2 cellular contexts compared by ENCODE assay signal in the genomic region with DNA sequence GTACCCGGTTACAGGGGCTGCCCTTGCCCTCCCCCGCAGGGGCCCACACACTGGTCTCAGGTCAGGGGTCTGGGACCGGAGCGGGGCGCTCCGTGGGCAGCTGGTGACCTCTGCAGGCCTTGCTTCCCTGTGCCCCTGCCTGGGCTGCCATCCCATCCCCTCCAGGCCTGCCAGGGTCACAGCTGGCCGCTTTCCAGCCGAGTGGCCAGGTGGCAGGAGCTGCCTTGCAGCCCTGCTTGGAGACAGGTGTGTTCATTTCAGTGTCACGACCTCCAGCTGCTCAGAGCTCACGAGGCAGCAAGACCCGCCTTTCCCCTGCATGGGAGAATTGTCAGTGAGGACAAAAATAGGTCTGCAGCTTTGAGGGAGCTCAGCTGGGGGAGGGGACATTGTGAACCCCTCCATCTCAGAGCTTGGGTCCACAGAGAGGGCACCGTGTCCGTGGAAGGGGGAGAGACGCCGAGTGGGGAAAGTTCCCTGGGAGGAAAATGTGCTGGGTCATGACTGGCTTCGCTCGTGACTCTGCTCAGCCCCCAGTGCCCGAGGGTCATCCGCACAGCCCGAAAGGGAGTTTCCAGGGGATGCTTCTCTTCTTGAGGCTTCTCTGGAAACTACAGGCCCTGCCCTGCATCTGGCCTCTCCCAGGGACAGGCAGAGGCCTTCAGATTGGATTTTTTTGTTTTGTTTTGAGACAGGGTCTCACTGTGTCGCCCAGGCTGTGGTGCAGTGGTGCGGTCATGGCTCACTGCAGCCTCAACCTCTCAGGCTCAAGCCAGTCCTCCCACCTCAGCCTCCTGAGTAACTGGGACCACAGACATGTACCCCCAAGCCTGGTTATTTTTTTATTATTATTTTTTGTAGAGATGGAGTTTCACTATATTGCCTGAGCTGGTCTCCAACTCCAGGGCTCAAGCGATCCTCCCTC.
TF ChIP-seq lines count a peak whose summit lies in the region.

No MANE protein-coding gene starts in this region.

TF ChIP-seq in SK-N-SH, 30 proteins besides CTCF, POLR2A, EP300 and RAD21 (continued from another document):
- TF ChIP-seq, protein P1, sequence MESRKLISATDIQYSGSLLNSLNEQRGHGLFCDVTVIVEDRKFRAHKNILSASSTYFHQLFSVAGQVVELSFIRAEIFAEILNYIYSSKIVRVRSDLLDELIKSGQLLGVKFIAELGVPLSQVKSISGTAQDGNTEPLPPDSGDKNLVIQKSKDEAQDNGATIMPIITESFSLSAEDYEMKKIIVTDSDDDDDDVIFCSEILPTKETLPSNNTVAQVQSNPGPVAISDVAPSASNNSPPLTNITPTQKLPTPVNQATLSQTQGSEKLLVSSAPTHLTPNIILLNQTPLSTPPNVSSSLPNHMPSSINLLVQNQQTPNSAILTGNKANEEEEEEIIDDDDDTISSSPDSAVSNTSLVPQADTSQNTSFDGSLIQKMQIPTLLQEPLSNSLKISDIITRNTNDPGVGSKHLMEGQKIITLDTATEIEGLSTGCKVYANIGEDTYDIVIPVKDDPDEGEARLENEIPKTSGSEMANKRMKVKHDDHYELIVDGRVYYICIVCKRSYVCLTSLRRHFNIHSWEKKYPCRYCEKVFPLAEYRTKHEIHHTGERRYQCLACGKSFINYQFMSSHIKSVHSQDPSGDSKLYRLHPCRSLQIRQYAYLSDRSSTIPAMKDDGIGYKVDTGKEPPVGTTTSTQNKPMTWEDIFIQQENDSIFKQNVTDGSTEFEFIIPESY (IDR thresholded peaks at IDR 0.05; ENCODE audit: borderline replicate concordance, low read depth) = no peak
- no peak for TF ChIP-seq RCOR1 (IDR thresholded peaks at IDR 0.05; ENCODE audit: low read length)
- no peak for TF ChIP-seq MXI1 (IDR thresholded peaks at IDR 0.05; ENCODE audit: low read depth, low read length)

TF ChIP-seq in SK-N-SH treated with all-trans-retinoic acid at 6 μM for 48 hours, 23 proteins besides CTCF, POLR2A, EP300 and RAD21 (continued from another document):
- TF ChIP-seq, protein P2, sequence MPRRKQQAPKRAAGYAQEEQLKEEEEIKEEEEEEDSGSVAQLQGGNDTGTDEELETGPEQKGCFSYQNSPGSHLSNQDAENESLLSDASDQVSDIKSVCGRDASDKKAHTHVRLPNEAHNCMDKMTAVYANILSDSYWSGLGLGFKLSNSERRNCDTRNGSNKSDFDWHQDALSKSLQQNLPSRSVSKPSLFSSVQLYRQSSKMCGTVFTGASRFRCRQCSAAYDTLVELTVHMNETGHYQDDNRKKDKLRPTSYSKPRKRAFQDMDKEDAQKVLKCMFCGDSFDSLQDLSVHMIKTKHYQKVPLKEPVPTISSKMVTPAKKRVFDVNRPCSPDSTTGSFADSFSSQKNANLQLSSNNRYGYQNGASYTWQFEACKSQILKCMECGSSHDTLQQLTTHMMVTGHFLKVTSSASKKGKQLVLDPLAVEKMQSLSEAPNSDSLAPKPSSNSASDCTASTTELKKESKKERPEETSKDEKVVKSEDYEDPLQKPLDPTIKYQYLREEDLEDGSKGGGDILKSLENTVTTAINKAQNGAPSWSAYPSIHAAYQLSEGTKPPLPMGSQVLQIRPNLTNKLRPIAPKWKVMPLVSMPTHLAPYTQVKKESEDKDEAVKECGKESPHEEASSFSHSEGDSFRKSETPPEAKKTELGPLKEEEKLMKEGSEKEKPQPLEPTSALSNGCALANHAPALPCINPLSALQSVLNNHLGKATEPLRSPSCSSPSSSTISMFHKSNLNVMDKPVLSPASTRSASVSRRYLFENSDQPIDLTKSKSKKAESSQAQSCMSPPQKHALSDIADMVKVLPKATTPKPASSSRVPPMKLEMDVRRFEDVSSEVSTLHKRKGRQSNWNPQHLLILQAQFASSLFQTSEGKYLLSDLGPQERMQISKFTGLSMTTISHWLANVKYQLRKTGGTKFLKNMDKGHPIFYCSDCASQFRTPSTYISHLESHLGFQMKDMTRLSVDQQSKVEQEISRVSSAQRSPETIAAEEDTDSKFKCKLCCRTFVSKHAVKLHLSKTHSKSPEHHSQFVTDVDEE (CRISPR knock-in tag; IDR thresholded peaks at IDR 0.05) = no peak
- TF ChIP-seq CSDC2 (CRISPR knock-in tag; IDR thresholded peaks at IDR 0.05) (no peak), GLIS3 (CRISPR knock-in tag; IDR thresholded peaks at IDR 0.05) (no peak), ESRRG (CRISPR knock-in tag; IDR thresholded peaks at IDR 0.05) (no peak), ZNF70 (CRISPR knock-in tag; IDR thresholded peaks at IDR 0.05) (no peak), PPARA (CRISPR knock-in tag; IDR thresholded peaks at IDR 0.05; ENCODE audit: borderline replicate concordance) (no peak), RARB (CRISPR knock-in tag; IDR thresholded peaks at IDR 0.05) (no peak), ARNTL (CRISPR knock-in tag; IDR thresholded peaks at IDR 0.05; ENCODE audit: borderline replicate concordance, low read depth) (no peak), ZFP30 (CRISPR knock-in tag; IDR thresholded peaks at IDR 0.05) (no peak), ISL1 (CRISPR knock-in tag; IDR thresholded peaks at IDR 0.05) (no peak), ZC3H10 (CRISPR knock-in tag; IDR thresholded peaks at IDR 0.05) (no peak)
- TF ChIP-seq, protein P3, sequence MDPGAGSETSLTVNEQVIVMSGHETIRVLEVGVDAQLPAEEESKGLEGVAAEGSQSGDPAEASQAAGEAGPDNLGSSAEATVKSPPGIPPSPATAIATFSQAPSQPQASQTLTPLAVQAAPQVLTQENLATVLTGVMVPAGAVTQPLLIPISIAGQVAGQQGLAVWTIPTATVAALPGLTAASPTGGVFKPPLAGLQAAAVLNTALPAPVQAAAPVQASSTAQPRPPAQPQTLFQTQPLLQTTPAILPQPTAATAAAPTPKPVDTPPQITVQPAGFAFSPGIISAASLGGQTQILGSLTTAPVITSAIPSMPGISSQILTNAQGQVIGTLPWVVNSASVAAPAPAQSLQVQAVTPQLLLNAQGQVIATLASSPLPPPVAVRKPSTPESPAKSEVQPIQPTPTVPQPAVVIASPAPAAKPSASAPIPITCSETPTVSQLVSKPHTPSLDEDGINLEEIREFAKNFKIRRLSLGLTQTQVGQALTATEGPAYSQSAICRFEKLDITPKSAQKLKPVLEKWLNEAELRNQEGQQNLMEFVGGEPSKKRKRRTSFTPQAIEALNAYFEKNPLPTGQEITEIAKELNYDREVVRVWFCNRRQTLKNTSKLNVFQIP (CRISPR knock-in tag; IDR thresholded peaks at IDR 0.05; ENCODE audit: borderline replicate concordance, low read depth) = no peak
- TF ChIP-seq, protein P4, sequence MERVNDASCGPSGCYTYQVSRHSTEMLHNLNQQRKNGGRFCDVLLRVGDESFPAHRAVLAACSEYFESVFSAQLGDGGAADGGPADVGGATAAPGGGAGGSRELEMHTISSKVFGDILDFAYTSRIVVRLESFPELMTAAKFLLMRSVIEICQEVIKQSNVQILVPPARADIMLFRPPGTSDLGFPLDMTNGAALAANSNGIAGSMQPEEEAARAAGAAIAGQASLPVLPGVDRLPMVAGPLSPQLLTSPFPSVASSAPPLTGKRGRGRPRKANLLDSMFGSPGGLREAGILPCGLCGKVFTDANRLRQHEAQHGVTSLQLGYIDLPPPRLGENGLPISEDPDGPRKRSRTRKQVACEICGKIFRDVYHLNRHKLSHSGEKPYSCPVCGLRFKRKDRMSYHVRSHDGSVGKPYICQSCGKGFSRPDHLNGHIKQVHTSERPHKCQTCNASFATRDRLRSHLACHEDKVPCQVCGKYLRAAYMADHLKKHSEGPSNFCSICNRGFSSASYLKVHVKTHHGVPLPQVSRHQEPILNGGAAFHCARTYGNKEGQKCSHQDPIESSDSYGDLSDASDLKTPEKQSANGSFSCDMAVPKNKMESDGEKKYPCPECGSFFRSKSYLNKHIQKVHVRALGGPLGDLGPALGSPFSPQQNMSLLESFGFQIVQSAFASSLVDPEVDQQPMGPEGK (CRISPR knock-in tag; IDR thresholded peaks at IDR 0.05; ENCODE audit: borderline replicate concordance) = no peak
